Comparison of ENCODE assay signal across 9 cellular contexts in genomic region chr5:162068412-162068811, GRCh38. TPM values are rescaled to one million over a fixed set of nuclear protein-coding genes. Genes with fewer than 3 reads are reported as not detected.
A peak's percentile ranks its signal among the peaks of the same experiment; 100 is the strongest.
DNase-seq lines count a peak whose midpoint lies in the region; ATAC-seq and TF ChIP-seq lines count a peak whose summit lies in the region.
"Had no signal": no experiment of that assay in that cellular context is flagged by ENCODE, and none has a peak within 500 bp of the region (broad histone marks: within the 10 kb centered on the region; RNA-seq: fewer than 3 reads in every experiment).

No MANE protein-coding gene starts in this region.

- H3K4me3 Mint-ChIP-seq in activated naive CD8-positive, alpha-beta T cell treated with anti-CD3 and anti-CD28 coated beads for 36 hours = no peak overlapping the region
- H3K4me3 Mint-ChIP-seq in activated naive CD8-positive, alpha-beta T cell treated with anti-CD3 and anti-CD28 coated beads, Interleukin-2, amount 50 U/mL, for 24 hours = no peak overlapping the region
- no peak overlapping the region for H3K4me3 Mint-ChIP-seq in type B pancreatic cell
- H3K4me3 Mint-ChIP-seq in CD8-positive, alpha-beta T cell = no peak overlapping the region

- no peaks in the 10 kb centered on the region for H3K27me3 ChIP-seq in NT2/D1 (ENCODE audit: insufficient read depth, insufficient read length)
- H3K27me3 ChIP-seq in foreskin keratinocyte = no peaks in the 10 kb centered on the region
- H3K27me3 ChIP-seq in CD8-positive, alpha-beta T cell (ENCODE audit: insufficient read depth, low read length) = no peaks in the 10 kb centered on the region

- H3K9me3 ChIP-seq in NT2/D1 (ENCODE audit: insufficient read depth, low read length) = no peaks in the 10 kb centered on the region
- H3K9me3 ChIP-seq in CD8-positive, alpha-beta T cell (ENCODE audit: low read length) = no peaks in the 10 kb centered on the region

- H3K27ac Mint-ChIP-seq in activated naive CD8-positive, alpha-beta T cell treated with anti-CD3 and anti-CD28 coated beads for 36 hours = no peak overlapping the region
- no peak overlapping the region for H3K27ac Mint-ChIP-seq in activated naive CD8-positive, alpha-beta T cell treated with anti-CD3 and anti-CD28 coated beads, Interleukin-2, amount 50 U/mL, for 24 hours
- no peak overlapping the region for H3K27ac Mint-ChIP-seq in type B pancreatic cell
- no peak overlapping the region for H3K27ac Mint-ChIP-seq in CD8-positive, alpha-beta T cell

- POLR2A ChIA-PET in CD8-positive, alpha-beta T cell (lab: Charles Lee) = no interaction called here

- no peak overlapping the region for H3K4me3 ChIP-seq in NT2/D1 (ENCODE audit: insufficient read length, low read depth)
- no peak overlapping the region for H3K4me3 ChIP-seq in CD8-positive, alpha-beta T cell (ENCODE audit: low read depth, low read length)

- DNase-seq in activated naive CD8-positive, alpha-beta T cell treated with anti-CD3 and anti-CD28 coated beads for 36 hours = peak; percentile 2
- no peak for DNase-seq in activated naive CD8-positive, alpha-beta T cell treated with anti-CD3 and anti-CD28 coated beads, Interleukin-2, amount 50 U/mL, for 24 hours
- DNase-seq in NT2/D1 (ENCODE audit: low read depth, low spot score) (peak; percentile 70), foreskin keratinocyte (peak; percentile 2 to 25), type B pancreatic cell (ENCODE audit: extremely low spot score, unreplicated experiment) (peak; percentile 78), NCI-H2227 (lab: John Stamatoyannopoulos, UW; ENCODE audit: unreplicated experiment) (no peak)
- no peak for DNase-seq in CD8-positive, alpha-beta T cell
- DNase-seq: NCI-H2171 treated with DMSO at 0.1 percent for 48 hours had no signal

- TF ChIP-seq CTCF in foreskin keratinocyte (conservative IDR thresholded peaks at IDR 0.05) = no peak
- no peak for TF ChIP-seq CTCF in type B pancreatic cell (conservative IDR thresholded peaks at IDR 0.05)
- TF ChIP-seq CTCF in CD8-positive, alpha-beta T cell (IDR thresholded peaks at IDR 0.05) = no peak

- peaks cover 20% of the 10 kb centered on the region for H3K27me3 Mint-ChIP-seq in activated naive CD8-positive, alpha-beta T cell treated with anti-CD3 and anti-CD28 coated beads for 36 hours
- peaks cover 5% of the 10 kb centered on the region for H3K27me3 Mint-ChIP-seq in activated naive CD8-positive, alpha-beta T cell treated with anti-CD3 and anti-CD28 coated beads, Interleukin-2, amount 50 U/mL, for 24 hours
- H3K27me3 Mint-ChIP-seq in type B pancreatic cell = peaks cover 28% of the 10 kb centered on the region
- no peaks in the 10 kb centered on the region for H3K27me3 Mint-ChIP-seq in CD8-positive, alpha-beta T cell (ENCODE audit: low read depth)

- H3K9ac ChIP-seq in NT2/D1 (ENCODE audit: insufficient read length, low read depth) = no peak overlapping the region

- no peaks in the 10 kb centered on the region for H3K4me1 ChIP-seq in NT2/D1 (ENCODE audit: insufficient read depth, insufficient read length)
- no peaks in the 10 kb centered on the region for H3K4me1 ChIP-seq in foreskin keratinocyte
- H3K4me1 ChIP-seq in CD8-positive, alpha-beta T cell (ENCODE audit: insufficient read depth, low read length) = no peaks in the 10 kb centered on the region

- no peak overlapping the region for H3K27ac ChIP-seq in foreskin keratinocyte
- H3K27ac ChIP-seq in CD8-positive, alpha-beta T cell (ENCODE audit: low read depth, low read length) = no peak overlapping the region

- H3K36me3 Mint-ChIP-seq in activated naive CD8-positive, alpha-beta T cell treated with anti-CD3 and anti-CD28 coated beads for 36 hours = no peaks in the 10 kb centered on the region
- H3K36me3 Mint-ChIP-seq in activated naive CD8-positive, alpha-beta T cell treated with anti-CD3 and anti-CD28 coated beads, Interleukin-2, amount 50 U/mL, for 24 hours (ENCODE audit: low read depth) = no peaks in the 10 kb centered on the region
- no peaks in the 10 kb centered on the region for H3K36me3 Mint-ChIP-seq in type B pancreatic cell
- H3K36me3 Mint-ChIP-seq in CD8-positive, alpha-beta T cell = no peaks in the 10 kb centered on the region

- intact Hi-C loops in CD8-positive, alpha-beta T cell (cut with DNase I, micrococcal nuclease) = no loop called here

- no peaks in the 10 kb centered on the region for H3K9me3 Mint-ChIP-seq in activated naive CD8-positive, alpha-beta T cell treated with anti-CD3 and anti-CD28 coated beads for 36 hours
- H3K9me3 Mint-ChIP-seq in activated naive CD8-positive, alpha-beta T cell treated with anti-CD3 and anti-CD28 coated beads, Interleukin-2, amount 50 U/mL, for 24 hours = peaks cover 6% of the 10 kb centered on the region
- H3K9me3 Mint-ChIP-seq in type B pancreatic cell = peaks cover 4% of the 10 kb centered on the region
- H3K9me3 Mint-ChIP-seq in CD8-positive, alpha-beta T cell = peaks cover 6% of the 10 kb centered on the region

- no peaks in the 10 kb centered on the region for H3K4me1 Mint-ChIP-seq in activated naive CD8-positive, alpha-beta T cell treated with anti-CD3 and anti-CD28 coated beads for 36 hours
- H3K4me1 Mint-ChIP-seq in activated naive CD8-positive, alpha-beta T cell treated with anti-CD3 and anti-CD28 coated beads, Interleukin-2, amount 50 U/mL, for 24 hours = no peaks in the 10 kb centered on the region
- no peaks in the 10 kb centered on the region for H3K4me1 Mint-ChIP-seq in type B pancreatic cell (ENCODE audit: unreplicated experiment)
- no peaks in the 10 kb centered on the region for H3K4me1 Mint-ChIP-seq in CD8-positive, alpha-beta T cell (ENCODE audit: low read depth)

- no peaks in the 10 kb centered on the region for H3K36me3 ChIP-seq in NT2/D1 (ENCODE audit: insufficient read depth, insufficient read length, low read length)
- no peaks in the 10 kb centered on the region for H3K36me3 ChIP-seq in CD8-positive, alpha-beta T cell (ENCODE audit: insufficient read depth, low read length)

- CTCF ChIA-PET in CD8-positive, alpha-beta T cell (lab: Charles Lee) = no interaction called here

- no peak for ATAC-seq in activated naive CD8-positive, alpha-beta T cell treated with anti-CD3 and anti-CD28 coated beads, Interleukin-2, amount 50 U/mL, for 24 hours
- peak; percentile 27 for ATAC-seq in foreskin keratinocyte
- no peak for ATAC-seq in GM21423 (IDR thresholded peaks at IDR 0.05; ENCODE audit: unreplicated experiment)
- no peak for ATAC-seq in CD8-positive, alpha-beta T cell

RNA-seq across cellular contexts. Expression of gene GABRG2, which starts 0.8 kb away (rescaled TPM):
- not detected for total RNA-seq in activated naive CD8-positive, alpha-beta T cell treated with anti-CD3 and anti-CD28 coated beads for 36 hours
- total RNA-seq in foreskin keratinocyte = not detected in 2 replicates
- polyA plus RNA-seq in foreskin keratinocyte = not detected in 2 replicates
- total RNA-seq in type B pancreatic cell (ENCODE audit: low replicate concordance) = 0.24 and 0.36 TPM in 2 replicates
- total RNA-seq in CD8-positive, alpha-beta T cell = not detected

Comparison
In these comparisons a context has a peak if more than half of its experiments do, and no peak if none do; other contexts are left out.
1. DNase-seq: peak in activated naive CD8-positive, alpha-beta T cell treated with anti-CD3 and anti-CD28 coated beads for 36 hours (single experiment), NT2/D1 (single experiment), foreskin keratinocyte (2 of 2) and type B pancreatic cell (single experiment); none in activated naive CD8-positive, alpha-beta T cell treated with anti-CD3 and anti-CD28 coated beads, Interleukin-2, amount 50 U/mL, for 24 hours (single experiment), NCI-H2227 (single experiment) and CD8-positive, alpha-beta T cell (0 of 7).